Comparison of ENCODE assay signal across 8 cellular contexts in genomic region chrX:106999002-106999975, GRCh38. TPM values are rescaled to one million over a fixed set of nuclear protein-coding genes. Genes with fewer than 3 reads are reported as not detected.
DNase-seq lines count a peak whose midpoint lies in the region; ATAC-seq and TF ChIP-seq lines count a peak whose summit lies in the region.

No MANE protein-coding gene starts in this region.

- H3K36me3 ChIP-seq in Panc1 (ENCODE audit: control insufficient read depth, insufficient read depth, low read length) (no peaks in the 10 kb centered on the region; the same call in 1 of the 2 replicates), upper lobe of right lung (no peaks in the 10 kb centered on the region)

- CTCF ChIA-PET in Panc1 (lab: Charles Lee) = interaction anchor here (0.6 to 0.7 kb wide), 2 partner anchors 430 to 1071 kb away, joined by 3 to 9 read pairs; no protein-coding TSS in a partner anchor

- no peak overlapping the region for H3K27ac ChIP-seq in Panc1 (ENCODE audit: low read length)
- peak overlapping the region; percentile 42 for H3K27ac ChIP-seq in upper lobe of right lung

- peak; percentile 27 for ATAC-seq in GM19397 (IDR thresholded peaks at IDR 0.05; ENCODE audit: unreplicated experiment)
- peak; percentile 86 for ATAC-seq in Panc1
- peak; percentile 74 for ATAC-seq in upper lobe of right lung

- POLR2A ChIA-PET in Panc1 (lab: Charles Lee) = interaction anchor here (0.6 kb wide), 1 partner anchor 223 kb away, joined by 3 read pairs; no protein-coding TSS in a partner anchor

- no TSS peak for BruUV-seq in Panc1 (replicated peaks; lab: Mats Ljungman, UMichigan)

- H3K9me3 ChIP-seq in Panc1 (ENCODE audit: control insufficient read depth, insufficient read depth, low read depth, low read length) (no peaks in the 10 kb centered on the region), upper lobe of right lung (no peaks in the 10 kb centered on the region)

- intact Hi-C loops in Panc1 (cut with micrococcal nuclease; ENCODE audit: unreplicated experiment) = no loop called here
- intact Hi-C loops in upper lobe of right lung (cut with DNase I) = no loop called here

- TF ChIP-seq CTCF in Panc1 (IDR thresholded peaks at IDR 0.05) = peak; percentile 86
- TF ChIP-seq CTCF in upper lobe of right lung (IDR thresholded peaks at IDR 0.05) = peak; percentile 55

- H3K27me3 ChIP-seq in Panc1 (ENCODE audit: control insufficient read depth, insufficient read depth, low read length) (no peaks in the 10 kb centered on the region; the same call in 1 of the 2 replicates), upper lobe of right lung (no peaks in the 10 kb centered on the region)

- H3K4me3 ChIP-seq in Panc1 (ENCODE audit: low read depth in 2 of 2, low read length in 2 of 2) (peak overlapping the region; percentile 54 to 88), upper lobe of right lung (peak overlapping the region; percentile 58)

- DNase-seq in C1 segment of cervical spinal cord (lab: John Stamatoyannopoulos, UW) (peak in 11 of 14 donors; percentile 2 to 52 (median 25)), HK-2 (ENCODE audit: unreplicated experiment) (peak; percentile 51), Panc1 (ENCODE audit: low read depth, low spot score) (peak; percentile 36), foreskin melanocyte (peak; percentile 29), non-pigmented ciliary epithelial cell (ENCODE audit: low read depth) (peak; percentile 19), upper lobe of right lung (peak; percentile 69)
- peak; percentile 44 for DNase-seq in activated naive CD4-positive, alpha-beta T cell treated with Interleukin-2 at 50 U/mL for 16 hours

- in situ Hi-C loops in Panc1 (cut with HindIII; ENCODE audit: low pct_unique_long_range_greater_than_20kb, low sequenced_read_pairs) = no loop called here

- H3K4me1 ChIP-seq in Panc1 (ENCODE audit: control insufficient read depth, insufficient read depth, low read length) (peaks cover 7% of the 10 kb centered on the region; the same call in 1 of the 2 replicates), upper lobe of right lung (no peaks in the 10 kb centered on the region)

RNA-seq across cellular contexts. Expression of gene MORC4, which starts 0.7 kb away (rescaled TPM):
- total RNA-seq in Panc1 (2021; ENCODE audit: unreplicated experiment) = 7.4 TPM
- 3.8 TPM for polyA plus RNA-seq in Panc1 (2012; ENCODE audit: insufficient read length)
- 16.3 TPM for total RNA-seq in upper lobe of right lung

Comparison
In these comparisons a context has a peak if more than half of its experiments do, and no peak if none do; other contexts are left out.
1. DNase-seq: peak in every context shown above with its lines; median percentile 69 in upper lobe of right lung; 51 in HK-2; 44 in activated naive CD4-positive, alpha-beta T cell treated with Interleukin-2 at 50 U/mL for 16 hours; 36 in Panc1; 29 in foreskin melanocyte; 25 in C1 segment of cervical spinal cord; 19 in non-pigmented ciliary epithelial cell.
2. ATAC-seq: peak in every context shown above with its lines; median percentile 86 in Panc1; 74 in upper lobe of right lung; 27 in GM19397.